In genomic region chr16:58024347-58024672, GRCh38 we compare ENCODE assay signal across 1 cellular context.
TF ChIP-seq lines count a peak whose summit lies in the region.

No MANE protein-coding gene starts in this region.

TF ChIP-seq in WTC11, 78 proteins besides CTCF, POLR2A, EP300 and RAD21:
- TF ChIP-seq ZNF396 (CRISPR knock-in tag; IDR thresholded peaks at IDR 0.05; ENCODE audit: borderline replicate concordance) (no peak), SOX15 (CRISPR knock-in tag; IDR thresholded peaks at IDR 0.05) (no peak), PRDM15 (CRISPR knock-in tag; IDR thresholded peaks at IDR 0.05) (no peak), GRHL2 (CRISPR knock-in tag; IDR thresholded peaks at IDR 0.05; ENCODE audit: insufficient replicate concordance, severe bottlenecking) (no peak), RORB (CRISPR knock-in tag; IDR thresholded peaks at IDR 0.05) (no peak), SP1 (CRISPR knock-in tag; conservative IDR thresholded peaks at IDR 0.05) (no peak), ZNF532 (CRISPR knock-in tag; IDR thresholded peaks at IDR 0.05; ENCODE audit: borderline replicate concordance) (no peak)
- TF ChIP-seq, protein P1, sequence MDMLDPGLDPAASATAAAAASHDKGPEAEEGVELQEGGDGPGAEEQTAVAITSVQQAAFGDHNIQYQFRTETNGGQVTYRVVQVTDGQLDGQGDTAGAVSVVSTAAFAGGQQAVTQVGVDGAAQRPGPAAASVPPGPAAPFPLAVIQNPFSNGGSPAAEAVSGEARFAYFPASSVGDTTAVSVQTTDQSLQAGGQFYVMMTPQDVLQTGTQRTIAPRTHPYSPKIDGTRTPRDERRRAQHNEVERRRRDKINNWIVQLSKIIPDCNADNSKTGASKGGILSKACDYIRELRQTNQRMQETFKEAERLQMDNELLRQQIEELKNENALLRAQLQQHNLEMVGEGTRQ (CRISPR knock-in tag; IDR thresholded peaks at IDR 0.05), result no peak
